In the genomic region with DNA sequence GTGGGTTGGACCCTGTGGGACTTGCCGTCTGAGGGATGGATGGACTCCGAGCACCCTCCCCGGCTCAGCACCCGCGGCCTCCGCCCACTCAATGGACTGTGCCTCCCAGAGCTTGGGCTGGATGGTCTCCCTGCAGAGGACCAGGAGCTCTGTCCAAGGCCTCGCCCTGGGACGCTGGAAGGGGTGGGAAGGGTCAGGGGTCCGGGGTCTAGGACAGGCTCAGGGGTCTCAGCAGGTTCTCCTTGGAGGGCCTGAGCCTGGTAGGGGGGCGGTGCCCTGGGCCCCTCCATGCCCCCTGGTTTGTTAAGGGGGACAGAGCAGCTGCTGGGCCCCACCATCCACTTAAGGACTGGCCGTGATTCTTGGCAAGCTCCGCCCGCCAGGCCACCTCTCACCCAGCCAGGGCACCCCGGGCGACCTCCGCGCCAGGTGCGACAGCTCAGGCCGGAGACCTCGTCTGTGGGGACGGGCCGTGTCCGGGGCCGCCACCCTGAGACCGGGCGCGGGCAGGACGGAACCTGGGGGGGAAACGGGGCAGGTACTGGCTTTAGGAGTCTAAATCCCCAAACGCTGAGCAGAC, we compare ENCODE assay signal across 8 cellular contexts. TPM values are rescaled to one million over a fixed set of nuclear protein-coding genes. Genes with fewer than 3 reads are reported as not detected.
DNase-seq lines count a peak whose midpoint lies in the region; ATAC-seq and TF ChIP-seq lines count a peak whose summit lies in the region.

No MANE protein-coding gene starts in this region.

- no peaks in the 10 kb centered on the region for H3K9me2 ChIP-seq in DOHH2 (replicated peaks; ENCODE audit: control insufficient read depth, low read length)

- H3K27me3 ChIP-seq in DOHH2 (ENCODE audit: control insufficient read depth, low read length) = no peaks in the 10 kb centered on the region
- peaks cover 41% of the 10 kb centered on the region for H3K27me3 ChIP-seq in HUES64 (ENCODE audit: insufficient read depth, low read length)
- H3K27me3 ChIP-seq in adipocyte (replicated peaks; ENCODE audit: control insufficient read depth, insufficient read depth, low read length) = peaks cover 24% of the 10 kb centered on the region
- peaks cover 42% of the 10 kb centered on the region for H3K27me3 ChIP-seq in iPS-18a (ENCODE audit: control insufficient read depth, insufficient read depth, low read length)
- H3K27me3 ChIP-seq in spleen (replicated peaks in 1 of 7) = peaks cover 0 to 35% (median 32%) of the 10 kb centered on the region in 7 donors

- H3K79me2 ChIP-seq in DOHH2 (ENCODE audit: control insufficient read depth, low read length) = peaks cover 61% of the 10 kb centered on the region

- H3K4me1 ChIP-seq in DOHH2 (ENCODE audit: control insufficient read depth, low read length) = peaks cover 33% of the 10 kb centered on the region
- no peaks in the 10 kb centered on the region for H3K4me1 ChIP-seq in HUES64 (ENCODE audit: insufficient read depth, low read length)
- peaks cover 20% of the 10 kb centered on the region for H3K4me1 ChIP-seq in adipocyte (ENCODE audit: control insufficient read depth, insufficient read depth, low read length)
- H3K4me1 ChIP-seq in iPS-18a (ENCODE audit: control insufficient read depth, low read depth, low read length) = no peaks in the 10 kb centered on the region
- H3K4me1 ChIP-seq in spleen = peaks cover 21 to 52% (median 40%) of the 10 kb centered on the region in 6 donors

- DNase-seq in adipocyte (ENCODE audit: low read depth) = peak; percentile 21
- DNase-seq in spleen = peak; percentile 91
- DNase-seq in NCI-H524 treated with DMSO at 0.1 percent for 48 hours (lab: John Stamatoyannopoulos, UW) = no peak
- DNase-seq in DMS153 treated with DMSO at 0.1 percent for 48 hours (lab: John Stamatoyannopoulos, UW; ENCODE audit: unreplicated experiment) = no peak

- peaks cover 61% of the 10 kb centered on the region for H3K36me3 ChIP-seq in DOHH2 (ENCODE audit: control insufficient read depth, low read length)
- no peaks in the 10 kb centered on the region for H3K36me3 ChIP-seq in HUES64 (ENCODE audit: insufficient read depth, low read length)
- H3K36me3 ChIP-seq in adipocyte (ENCODE audit: control insufficient read depth, insufficient read depth, low read length, severe bottlenecking) = peaks cover 5% of the 10 kb centered on the region
- no peaks in the 10 kb centered on the region for H3K36me3 ChIP-seq in iPS-18a (ENCODE audit: control insufficient read depth, low read depth, low read length)
- peaks cover 0 to 30% (median 7%) of the 10 kb centered on the region in 6 donors for H3K36me3 ChIP-seq in spleen

- H3K27ac ChIP-seq in DOHH2 (ENCODE audit: low read depth, low read length) (peak overlapping the region; percentile 74), HUES64 (ENCODE audit: low read depth, low read length) (peak overlapping the region; percentile 76), iPS-18a (ENCODE audit: low read length) (no peak overlapping the region), spleen (peak overlapping the region; percentile 59 to 89 (median 80))

- ATAC-seq in GM21423 (IDR thresholded peaks at IDR 0.05; ENCODE audit: unreplicated experiment) = peak; percentile 7

- H3K4me3 ChIP-seq in DOHH2 (ENCODE audit: low read length) = peak overlapping the region; percentile 93
- H3K4me3 ChIP-seq in HUES64 (ENCODE audit: low read length) = peak overlapping the region; percentile 70
- peak overlapping the region; percentile 87 for H3K4me3 ChIP-seq in adipocyte (ENCODE audit: low read length)
- H3K4me3 ChIP-seq in iPS-18a (ENCODE audit: low read length) = peak overlapping the region; percentile 57
- H3K4me3 ChIP-seq in spleen = peak overlapping the region; percentile 70 to 98 (median 80)

- intact Hi-C loops in spleen (cut with DNase I; ENCODE audit: low total_unique reads) = no loop called here

- H3K4me2 ChIP-seq in DOHH2 (ENCODE audit: low read length) = peak overlapping the region; percentile 97

- H4K20me1 ChIP-seq in DOHH2 (ENCODE audit: control insufficient read depth, insufficient read depth, low read depth, low read length) = peaks cover 15% of the 10 kb centered on the region

- peaks cover 9% of the 10 kb centered on the region for H3F3A ChIP-seq in DOHH2 (ENCODE audit: control insufficient read depth, insufficient read depth)

- no peak for TF ChIP-seq POLR2A in spleen (IDR thresholded peaks at IDR 0.05)

- no peak for TF ChIP-seq CTCF in DOHH2 (IDR thresholded peaks at IDR 0.05; ENCODE audit: low read depth, low read length, poor library complexity, severe bottlenecking)
- no peak for TF ChIP-seq CTCF in spleen (IDR thresholded peaks at IDR 0.05 in 8 of 11, conservative IDR thresholded peaks at IDR 0.05 in 3 of 11)

- peak overlapping the region; percentile 95 for H3K9ac ChIP-seq in HUES64 (ENCODE audit: low read depth, low read length)
- peak overlapping the region; percentile 91 for H3K9ac ChIP-seq in adipocyte (ENCODE audit: low read length)
- H3K9ac ChIP-seq in iPS-18a (ENCODE audit: low read length) = peak overlapping the region; percentile 79

- H3K9me3 ChIP-seq in DOHH2 (ENCODE audit: control insufficient read depth, insufficient read depth, low read length) (no peaks in the 10 kb centered on the region), HUES64 (ENCODE audit: insufficient read depth, low read depth, low read length) (no peaks in the 10 kb centered on the region), adipocyte (ENCODE audit: control insufficient read depth, low read length) (no peaks in the 10 kb centered on the region), iPS-18a (ENCODE audit: control insufficient read depth, low read depth, low read length) (no peaks in the 10 kb centered on the region), spleen (no peaks in the 10 kb centered on the region)

- WGBS in HUES64 = 37% methylated on average over 30 of the region's 30 CpGs
- 20 to 37% (median 29%) methylated on average over 19 to 30 of the region's 30 CpGs for WGBS in spleen, 5 donors

RNA-seq across cellular contexts. Expression of a gene that starts 29.2 kb away (rescaled TPM):
- polyA plus RNA-seq in HUES64 (2013, experiment 1 of 2) = 28.1 TPM
- 26.7 TPM for polyA plus RNA-seq in HUES64 (2013, experiment 2 of 2)
- total RNA-seq in spleen = 10 to 100 TPM; 61.5 to 87.0 (median 77.5) TPM
- polyA plus RNA-seq in spleen = 10 to 100 TPM; 22.7 to 62.0 (median 57.8) TPM

RNA-seq across cellular contexts. Expression of a gene that starts 52.1 kb away (rescaled TPM):
- 0.55 TPM for polyA plus RNA-seq in HUES64 (2013, experiment 1 of 2)
- polyA plus RNA-seq in HUES64 (2013, experiment 2 of 2) = 0.70 TPM
- total RNA-seq in spleen = 1 to 10 TPM; 1.0 to 3.2 (median 1.3) TPM
- 1 to 10 TPM; 1.5 to 1.8 (median 1.5) TPM for polyA plus RNA-seq in spleen

Comparison
In these comparisons a context has a peak if more than half of its experiments do, and no peak if none do; other contexts are left out.
1. DNase-seq: peak in adipocyte (single experiment) and spleen (single experiment); none in NCI-H524 treated with DMSO at 0.1 percent for 48 hours (single experiment) and DMS153 treated with DMSO at 0.1 percent for 48 hours (single experiment).
2. Peak in every context shown above with its lines, with median percentiles within 50 percentile points of each other: H3K4me3 ChIP-seq and H3K9ac ChIP-seq.